18 cellular contexts compared by ENCODE assay signal in the genomic region with DNA sequence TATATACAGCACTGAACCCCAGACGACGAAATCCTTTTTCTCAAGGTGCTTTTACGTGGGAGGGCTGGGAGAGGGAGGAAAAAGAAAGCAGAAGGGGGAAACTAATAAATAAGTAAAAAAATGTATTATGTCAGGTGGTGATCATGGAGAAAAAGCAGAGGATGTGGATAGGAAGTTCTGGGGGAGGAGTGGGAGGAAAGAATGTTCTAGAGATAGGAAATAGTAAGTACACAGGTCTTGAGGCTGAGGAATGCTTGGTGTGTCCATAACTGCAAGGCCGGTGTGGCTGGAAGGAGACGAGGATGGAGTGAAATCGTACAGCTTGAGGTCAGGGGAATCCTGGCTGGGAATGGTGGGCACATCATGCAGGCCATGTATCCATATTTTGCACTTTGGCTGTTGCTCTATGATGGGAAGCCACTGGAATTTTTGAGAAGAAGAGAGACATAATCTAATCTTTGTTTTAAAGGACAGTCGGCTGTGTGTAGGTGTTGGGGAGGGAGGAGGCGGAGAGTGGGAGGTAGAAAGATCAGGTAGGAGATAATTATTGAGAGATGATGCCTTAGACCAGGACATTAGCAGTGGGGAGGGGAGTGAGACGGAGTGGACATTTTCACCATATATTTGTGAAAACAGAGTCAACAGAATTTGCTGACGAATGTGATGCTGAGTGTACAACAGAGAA. TPM values are rescaled to one million over a fixed set of nuclear protein-coding genes. Genes with fewer than 3 reads are reported as not detected.
DNase-seq lines count a peak whose midpoint lies in the region; ATAC-seq, FAIRE-seq and TF ChIP-seq lines count a peak whose summit lies in the region.
"Had no signal": no experiment of that assay in that cellular context is flagged by ENCODE, and none has a peak within 500 bp of the region (broad histone marks: within the 10 kb centered on the region; RNA-seq: fewer than 3 reads in every experiment).

No MANE protein-coding gene starts in this region.

- H3K27ac Mint-ChIP-seq in activated naive CD8-positive, alpha-beta T cell = peak overlapping the region; percentile 37

- BruUV-seq in HepG2 (replicated peaks; lab: Mats Ljungman, UMichigan) = no TSS peak

- POLR2A ChIA-PET in HepG2 (lab: Yijun Ruan, JAX) = no interaction called here

- H3K9me3 Mint-ChIP-seq in activated naive CD8-positive, alpha-beta T cell (ENCODE audit: low read depth) = no peaks in the 10 kb centered on the region

- no peaks in the 10 kb centered on the region for H3K79me1 ChIP-seq in mesendoderm (ENCODE audit: low read length)

- H3K36me3 Mint-ChIP-seq in activated naive CD8-positive, alpha-beta T cell = no peaks in the 10 kb centered on the region

- TF ChIP-seq CTCF in HepG2 (CRISPR knock-in tag; IDR thresholded peaks at IDR 0.05) (no peak), right lobe of liver (IDR thresholded peaks at IDR 0.05) (no peak), mucosa of descending colon (IDR thresholded peaks at IDR 0.05) (no peak)

- peaks cover 31% of the 10 kb centered on the region for H3K4me1 Mint-ChIP-seq in activated naive CD8-positive, alpha-beta T cell (ENCODE audit: low read depth)

- FAIRE-seq in HepG2 (lab: Jason Lieb, UNC) = no peak
- FAIRE-seq: pancreas, small intestine, urothelium cell line had no signal

- H3K79me2 ChIP-seq in HepG2 (ENCODE audit: insufficient read depth, low read length) (no peaks in the 10 kb centered on the region), mesendoderm (ENCODE audit: control insufficient read depth, insufficient read depth, low read length) (peaks cover under 1% of the 10 kb centered on the region)

- H3K9ac ChIP-seq in HepG2 (ENCODE audit: insufficient read depth, low read depth, low read length) = no peak overlapping the region
- no peak overlapping the region for H3K9ac ChIP-seq in mesendoderm (ENCODE audit: low read length)

- no peak for DNase-seq in HepG2 (ENCODE audit: low spot score)
- DNase-seq in right lobe of liver = no peak
- no peak for DNase-seq in mesendoderm
- no peak for DNase-seq in NAMALWA (ENCODE audit: low spot score)
- no peak for DNase-seq in substantia nigra (lab: John Stamatoyannopoulos, UW)
- no peak for DNase-seq in mucosa of descending colon
- DNase-seq in RPMI8226 = no peak
- DNase-seq: cortex of kidney; KBM-7; NCI-H1417; NK-92 treated with Interleukin-12 subunit alpha and Interleukin-12 subunit beta, amount 100 ng/mL, for 24 hours; pancreas; small intestine had no signal

- ATAC-seq in HepG2 = no peak
- no peak for ATAC-seq in right lobe of liver
- no peak for ATAC-seq in mucosa of descending colon
- ATAC-seq: activated CD4-positive, CD25-positive, alpha-beta regulatory T cell treated with anti-CD3 and anti-CD28 coated beads, Interleukin-2, amount 50 U/mL, for 24 hours had no signal

- no peaks in the 10 kb centered on the region for H3K36me3 ChIP-seq in HepG2 (replicated peaks in 1 of 2; ENCODE audit: control insufficient read depth in 1 of 2, insufficient read depth in 2 of 2, low read length in 2 of 2)
- no peaks in the 10 kb centered on the region for H3K36me3 ChIP-seq in right lobe of liver
- H3K36me3 ChIP-seq in mesendoderm (ENCODE audit: control insufficient read depth, insufficient read depth, low read length) = no peaks in the 10 kb centered on the region
- H3K36me3 ChIP-seq in mucosa of descending colon (ENCODE audit: low read depth) = no peaks in the 10 kb centered on the region
- H3K36me3 ChIP-seq: ascending aorta, esophagus muscularis mucosa, pancreas had no signal

- CTCF ChIA-PET in HepG2 (lab: Yijun Ruan, JAX; ENCODE audit: low intra/inter-chr PET ratio, low total read pairs) = no interaction called here

- TF ChIP-seq EP300 in HepG2 (IDR thresholded peaks at IDR 0.05; ENCODE audit: low read depth in 2 of 2, low read length in 2 of 2) = no peak
- TF ChIP-seq EP300 in HepG2 (CRISPR knock-in tag; IDR thresholded peaks at IDR 0.05; ENCODE audit: borderline replicate concordance) = no peak

- no peak overlapping the region for H2BK120ac ChIP-seq in mesendoderm (ENCODE audit: low read depth, low read length)

- peaks cover 0 to 36% of the 10 kb centered on the region in 2 experiments for H3K27me3 ChIP-seq in HepG2 (ENCODE audit: control insufficient read depth in 1 of 2, insufficient read depth in 2 of 2, low read length in 2 of 2)
- H3K27me3 ChIP-seq in right lobe of liver = no peaks in the 10 kb centered on the region
- no peaks in the 10 kb centered on the region for H3K27me3 ChIP-seq in mesendoderm (ENCODE audit: insufficient read depth, low read length, poor library complexity)
- H3K27me3 ChIP-seq: ascending aorta, esophagus muscularis mucosa had no signal

- in situ Hi-C loops in HepG2 (cut with HindIII; ENCODE audit: extremely low pct_ligation_motif_present, low pct_unique_long_range_greater_than_20kb) = no loop called here

- H2AK5ac ChIP-seq in mesendoderm (ENCODE audit: low read length) = peak overlapping the region; percentile 76

- no peak overlapping the region for H3K4me3 ChIP-seq in HepG2 (replicated peaks in 1 of 3; ENCODE audit: insufficient read depth in 1 of 3, low read depth in 2 of 3, low read length in 3 of 3)
- no peak overlapping the region for H3K4me3 ChIP-seq in right lobe of liver
- no peak overlapping the region for H3K4me3 ChIP-seq in mesendoderm (ENCODE audit: low read length)
- H3K4me3 ChIP-seq in mucosa of descending colon = no peak overlapping the region

- intact Hi-C loops in HepG2 (cut with micrococcal nuclease; ENCODE audit: unreplicated experiment) (no loop called here), right lobe of liver (cut with DNase I) (no loop called here), mucosa of descending colon (cut with DNase I, micrococcal nuclease) (no loop called here)

- H3K4me3 Mint-ChIP-seq in activated naive CD8-positive, alpha-beta T cell = peak overlapping the region; percentile 80

- no peak overlapping the region for H4K5ac ChIP-seq in mesendoderm (ENCODE audit: low read length)

- no peak overlapping the region for H3K18ac ChIP-seq in mesendoderm (ENCODE audit: low read length)

- H3K27ac ChIP-seq in HepG2 (ENCODE audit: extremely low read length, insufficient read depth, low read length) (no peak overlapping the region), right lobe of liver (no peak overlapping the region), mesendoderm (ENCODE audit: low read depth, low read length) (no peak overlapping the region), substantia nigra (ENCODE audit: low read depth, low read length, poor library complexity, severe bottlenecking) (no peak overlapping the region)
- H3K27ac ChIP-seq: pancreas had no signal

- H3K23ac ChIP-seq in mesendoderm (ENCODE audit: low read length) = no peak overlapping the region

- no peaks in the 10 kb centered on the region for H4K20me1 ChIP-seq in HepG2 (ENCODE audit: insufficient read depth, low read length)

- no peak overlapping the region for H4K8ac ChIP-seq in mesendoderm (ENCODE audit: low read depth, low read length)

- no peak overlapping the region for H3K4me2 ChIP-seq in HepG2 (ENCODE audit: low read depth, low read length)
- H3K4me2 ChIP-seq in mesendoderm (ENCODE audit: low read length) = no peak overlapping the region

- WGBS in HepG2 (ENCODE audit: low lambda C conversion rate) = 47% methylated on average over 10 of the region's 10 CpGs
- 83% methylated on average over 10 of the region's 10 CpGs for WGBS in right lobe of liver (ENCODE audit: insufficient coverage, low coverage, low lambda C conversion rate, missing lambda C conversion rate)
- no CpG with 5 or more reads among the region's 10 CpGs for WGBS in mesendoderm (ENCODE audit: extremely low coverage, insufficient coverage, low lambda C conversion rate)

- H3K4ac ChIP-seq in mesendoderm (ENCODE audit: low read depth, low read length) = no peak overlapping the region

- H2BK15ac ChIP-seq in mesendoderm (replicated peaks; ENCODE audit: low read depth) = no peak overlapping the region

- H3K56ac ChIP-seq in mesendoderm (ENCODE audit: low read length) = no peak overlapping the region

- H3K4me1 ChIP-seq in HepG2 (ENCODE audit: insufficient read depth, low read length) = no peaks in the 10 kb centered on the region; the same call in 1 of the 2 replicates
- peaks cover 0 to 11% (median 3%) of the 10 kb centered on the region in 4 donors for H3K4me1 ChIP-seq in right lobe of liver
- peaks cover 4% of the 10 kb centered on the region for H3K4me1 ChIP-seq in mesendoderm (ENCODE audit: control insufficient read depth, low read depth, low read length)
- no peaks in the 10 kb centered on the region for H3K4me1 ChIP-seq in mucosa of descending colon (ENCODE audit: low read depth)

- H2BK5ac ChIP-seq in mesendoderm (ENCODE audit: low read length) = no peak overlapping the region

- TF ChIP-seq POLR2A in HepG2 (IDR thresholded peaks at IDR 0.05; ENCODE audit: insufficient read depth in 1 of 2, low read depth in 2 of 2, low read length in 2 of 2) = no peak
- no peak for TF ChIP-seq POLR2A in right lobe of liver (IDR thresholded peaks at IDR 0.05)

- no peak overlapping the region for H2AFZ ChIP-seq in HepG2 (ENCODE audit: low read length)

- H3K9me3 ChIP-seq in HepG2 (ENCODE audit: low read length) (no peaks in the 10 kb centered on the region), right lobe of liver (no peaks in the 10 kb centered on the region), mucosa of descending colon (no peaks in the 10 kb centered on the region)
- H3K9me3 ChIP-seq: ascending aorta, esophagus muscularis mucosa, pancreas had no signal

- no peak for TF ChIP-seq RAD21 in HepG2 (CRISPR knock-in tag; IDR thresholded peaks at IDR 0.05)

- H3K27me3 Mint-ChIP-seq in activated naive CD8-positive, alpha-beta T cell = no peaks in the 10 kb centered on the region

RNA-seq across cellular contexts. Expression of a gene that starts 1.8 kb away (rescaled TPM):
- total RNA-seq in HepG2 (2016; rRNA removed; fragmentation: Illumina TruSeq; extraction: Trizol) = 0.77 and 0.81 TPM in 2 replicates
- total RNA-seq in HepG2 (2016; cell fraction: cytosol; rRNA removed; fragmentation: Illumina TruSeq; extraction: Trizol; ENCODE audit: low read depth) = 0.91 and 1.2 TPM in 2 replicates
- 0.73 and 2.1 TPM in 2 replicates for total RNA-seq in HepG2 (2016; cell fraction: insoluble cytoplasmic fraction; rRNA removed; fragmentation: Illumina TruSeq; extraction: Trizol)
- 1.3 and 2.3 TPM in 2 replicates for total RNA-seq in HepG2 (2016; cell fraction: membrane; rRNA removed; fragmentation: Illumina TruSeq; extraction: Trizol)
- 0.72 and 1.4 TPM in 2 replicates for total RNA-seq in HepG2 (2016; cell fraction: nucleus; rRNA removed; fragmentation: Illumina TruSeq; extraction: Trizol)
- 1.5 and 1.6 TPM in 2 replicates for polyA plus RNA-seq in HepG2 (2011; rRNA removed)
- polyA plus RNA-seq in HepG2 (2011; cell fraction: cytosol; rRNA removed) = 1.4 and 2.9 TPM in 2 replicates
- 1.6 and 2.5 TPM in 2 replicates for polyA plus RNA-seq in HepG2 (2011; cell fraction: nucleus; rRNA removed)
- polyA plus RNA-seq in HepG2 (2012) = 1.2 and 1.6 TPM in 2 replicates
- polyA plus RNA-seq in HepG2 (2016; cell fraction: cytosol; fragmentation: Illumina TruSeq; extraction: Trizol; ENCODE audit: low read depth) = 0.42 and 0.97 TPM in 2 replicates
- polyA plus RNA-seq in HepG2 (2016; cell fraction: insoluble cytoplasmic fraction; fragmentation: Illumina TruSeq; extraction: Trizol; ENCODE audit: low read depth) = 0.75 and 1.1 TPM in 2 replicates
- polyA plus RNA-seq in HepG2 (2016; cell fraction: membrane; fragmentation: Illumina TruSeq; extraction: Trizol; ENCODE audit: low read depth) = 1.2 and 1.8 TPM in 2 replicates
- polyA plus RNA-seq in HepG2 (2016; cell fraction: nucleus; fragmentation: Illumina TruSeq; extraction: Trizol; ENCODE audit: insufficient read depth, low read depth) = 0.52 and 1.6 TPM in 2 replicates
- polyA minus RNA-seq in HepG2 (2011; rRNA and poly(A)+ RNA removed; ENCODE audit: low replicate concordance) = 0.90 and 11.7 TPM in 2 replicates
- polyA minus RNA-seq in HepG2 (2011; cell fraction: cytosol; rRNA and poly(A)+ RNA removed) = 0.70 and 2.5 TPM in 2 replicates
- 2.2 and 6.5 TPM in 2 replicates for polyA minus RNA-seq in HepG2 (2011; cell fraction: nucleus; rRNA and poly(A)+ RNA removed)
- total RNA-seq in right lobe of liver = 10 to 100 TPM; 17.2 to 29.1 (median 18.1) TPM
- polyA plus RNA-seq in mesendoderm (2013, experiment 1 of 2) = 23.6 TPM
- polyA plus RNA-seq in mesendoderm (2013, experiment 2 of 2) = 24.9 TPM
- 10 to 100 TPM in 1 of 3 donors, 1 to 10 TPM in 2; 4.8 to 24.4 (median 8.9) TPM for total RNA-seq in mucosa of descending colon
